In genomic region chr1:89987170-89987819, GRCh38 we compare ENCODE assay signal across 7 cellular contexts. TPM values are rescaled to one million over a fixed set of nuclear protein-coding genes. Genes with fewer than 3 reads are reported as not detected.
DNase-seq lines count a peak whose midpoint lies in the region; ATAC-seq and TF ChIP-seq lines count a peak whose summit lies in the region.

No MANE protein-coding gene starts in this region.

- H3K4me1 ChIP-seq in ascending aorta (no peaks in the 10 kb centered on the region), right cardiac atrium (ENCODE audit: control insufficient read depth, insufficient read depth, low read length) (no peaks in the 10 kb centered on the region), gastrocnemius medialis (peaks cover 0 to 3% of the 10 kb centered on the region in 2 donors)

- peak; percentile 80 for TF ChIP-seq CTCF in GM12864 (IDR thresholded peaks at IDR 0.05; ENCODE audit: low read depth, low read length, missing control alignments)
- peak; percentile 63 to 84 (median 77) for TF ChIP-seq CTCF in ascending aorta (IDR thresholded peaks at IDR 0.05)
- TF ChIP-seq CTCF in gastrocnemius medialis (IDR thresholded peaks at IDR 0.05 in 4 of 5, conservative IDR thresholded peaks at IDR 0.05 in 1 of 5) = peak; percentile 73 to 88 (median 79)

- H3K4me3 ChIP-seq in GM12864 (ENCODE audit: low read depth, low read length) (no peak overlapping the region), ascending aorta (no peak overlapping the region), right cardiac atrium (ENCODE audit: low read length) (no peak overlapping the region), gastrocnemius medialis (no peak overlapping the region)

- no peaks in the 10 kb centered on the region for H3K36me3 ChIP-seq in ascending aorta
- no peaks in the 10 kb centered on the region for H3K36me3 ChIP-seq in gastrocnemius medialis

- H3K27ac ChIP-seq in ascending aorta (no peak overlapping the region), right cardiac atrium (ENCODE audit: low read length) (no peak overlapping the region), gastrocnemius medialis (no peak overlapping the region)

- DNase-seq in GM12864 (ENCODE audit: low read depth) = peak; percentile 57
- peak; percentile 71 for DNase-seq in HEK293T (ENCODE audit: extremely low spot score)
- peak; percentile 70 for DNase-seq in MV-4-11 (lab: John Stamatoyannopoulos, UW)
- peak; percentile 12 for DNase-seq in SIG-M5 (lab: John Stamatoyannopoulos, UW)
- no peak for DNase-seq in ascending aorta (ENCODE audit: low spot score in 2 of 2)
- no peak for DNase-seq in right cardiac atrium
- DNase-seq in gastrocnemius medialis = peak in 1 of 2 donors; percentile 22

- no peaks in the 10 kb centered on the region for H3K9me3 ChIP-seq in ascending aorta
- no peaks in the 10 kb centered on the region for H3K9me3 ChIP-seq in right cardiac atrium (ENCODE audit: control insufficient read depth, low read length)
- H3K9me3 ChIP-seq in gastrocnemius medialis = no peaks in the 10 kb centered on the region

- H3K27me3 ChIP-seq in ascending aorta (no peaks in the 10 kb centered on the region), right cardiac atrium (ENCODE audit: control insufficient read depth, insufficient read depth) (no peaks in the 10 kb centered on the region), gastrocnemius medialis (no peaks in the 10 kb centered on the region)

- TF ChIP-seq POLR2A in gastrocnemius medialis (IDR thresholded peaks at IDR 0.05) = no peak

- CTCF ChIA-PET in HEK293T (lab: Yijun Ruan, JAX) = interaction anchor here (0.6 to 2.0 kb wide), 5 partner anchors 15 to 183 kb away, joined by 3 to 6 read pairs (median 3); no protein-coding TSS in a partner anchor

- intact Hi-C loops in ascending aorta (cut with DNase I) = loop anchor here (1.0 kb wide), 2 partner anchors 144 to 183 kb away; no protein-coding TSS in a partner anchor
- intact Hi-C loops in right cardiac atrium (cut with DNase I) = loop anchor here (2.0 to 10.0 kb wide), 4 partner anchors 142 to 182 kb away; no protein-coding TSS in a partner anchor
- intact Hi-C loops in gastrocnemius medialis (cut with DNase I; ENCODE audit: low total_unique reads) = loop anchor here (1.0 kb wide), 2 partner anchors 144 to 183 kb away; no protein-coding TSS in a partner anchor

- peak; percentile 84 to 88 for ATAC-seq in right cardiac atrium
- peak; percentile 93 to 95 for ATAC-seq in gastrocnemius medialis

- POLR2A ChIA-PET in HEK293T (lab: Yijun Ruan, JAX) = no interaction called here

- in situ Hi-C loops in gastrocnemius medialis (cut with MboI; ENCODE audit: low sequenced_read_pairs in 4 of 4) = loop anchor here (5.0 to 25.0 kb wide), 4 partner anchors 180 to 475 kb away; partner anchors contain the start of gene LRRC8B (in 1 of the 4)

- 0% methylated on average over 3 of the region's 3 CpGs for WGBS in right cardiac atrium

TF ChIP-seq in HEK293T, 16 proteins besides CTCF, POLR2A, EP300 and RAD21:
- TF ChIP-seq PKNOX1 (IDR thresholded peaks at IDR 0.05) = no peak
- TF ChIP-seq BHLHE40 (IDR thresholded peaks at IDR 0.05; ENCODE audit: borderline replicate concordance) = no peak
- TF ChIP-seq NFRKB (IDR thresholded peaks at IDR 0.05) = no peak
- no peak for TF ChIP-seq TARDBP (IDR thresholded peaks at IDR 0.05)
- TF ChIP-seq FOXA1 (IDR thresholded peaks at IDR 0.05) = no peak
- no peak for TF ChIP-seq ELF4 (IDR thresholded peaks at IDR 0.05)
- no peak for TF ChIP-seq CTBP1 (IDR thresholded peaks at IDR 0.05; ENCODE audit: borderline replicate concordance)
- no peak for TF ChIP-seq FOXM1 (IDR thresholded peaks at IDR 0.05; ENCODE audit: borderline replicate concordance)
- TF ChIP-seq HDGF (IDR thresholded peaks at IDR 0.05; ENCODE audit: borderline replicate concordance) = no peak
- no peak for TF ChIP-seq FOXK2 (IDR thresholded peaks at IDR 0.05)

RNA-seq across cellular contexts. Expression of gene ZNF326, which starts 7.6 kb away (rescaled TPM):
- 0.75 TPM for total RNA-seq in ascending aorta
- total RNA-seq in right cardiac atrium = 10 to 100 TPM; 12.6 to 16.5 (median 14.2) TPM
- 10.0 TPM for polyA plus RNA-seq in right cardiac atrium
- total RNA-seq in gastrocnemius medialis = 10 to 100 TPM in 2 of 4 donors, 1 to 10 TPM in 2; 5.8 to 10.8 (median 9.2) TPM

Comparison
In these comparisons a context has a peak if more than half of its experiments do, and no peak if none do; other contexts are left out.
1. DNase-seq: peak in GM12864 (single experiment), HEK293T (single experiment), MV-4-11 (single experiment) and SIG-M5 (single experiment); none in ascending aorta (0 of 2) and right cardiac atrium (0 of 3).
2. Peak in every context shown above with its lines, with median percentiles within 50 percentile points of each other: CTCF ChIP-seq.